In the genomic region with DNA sequence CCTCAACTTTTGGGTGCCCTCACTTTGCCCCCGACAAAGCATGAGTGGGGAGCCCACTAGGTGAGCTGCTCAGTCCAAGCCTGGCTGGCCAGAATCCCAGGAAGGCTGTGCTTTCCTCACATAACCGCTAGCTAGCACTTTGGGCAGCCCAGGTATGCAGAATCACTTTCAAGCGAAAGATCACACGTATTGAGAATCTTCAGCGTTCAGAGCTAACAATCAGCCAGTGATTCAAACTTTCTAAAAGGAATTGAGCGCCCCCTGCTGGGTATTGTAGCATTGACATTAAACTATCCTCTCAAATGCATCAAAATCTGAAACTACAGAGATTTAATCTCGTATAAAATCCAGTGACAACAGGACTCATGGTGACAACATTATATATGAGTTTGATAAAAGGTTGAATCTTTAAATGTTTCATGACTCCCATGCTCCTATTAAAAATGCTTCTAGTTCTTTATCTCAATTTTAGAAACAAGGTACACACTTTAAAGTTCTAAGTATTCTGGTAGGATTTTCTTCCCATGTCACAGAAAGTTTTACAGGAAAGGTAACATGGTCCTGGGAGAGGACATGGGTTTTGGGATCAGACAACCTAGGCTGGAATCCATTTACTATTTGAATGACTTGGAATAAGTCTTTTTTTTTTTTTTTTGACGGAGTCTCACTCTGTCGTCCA, we compare ENCODE assay signal across 8 cellular contexts. TPM values are rescaled to one million over a fixed set of nuclear protein-coding genes. Genes with fewer than 3 reads are reported as not detected.
A peak's percentile ranks its signal among the peaks of the same experiment; 100 is the strongest.
DNase-seq lines count a peak whose midpoint lies in the region; ATAC-seq and TF ChIP-seq lines count a peak whose summit lies in the region.

No MANE protein-coding gene starts in this region.

- peak; percentile 85 for ATAC-seq in CD8-positive, alpha-beta T cell
- ATAC-seq in left lobe of liver (peak; percentile 88), GM18873 (IDR thresholded peaks at IDR 0.05; ENCODE audit: low FRiP score, unreplicated experiment) (no peak)

- no peaks in the 10 kb centered on the region for H3K27me3 Mint-ChIP-seq in CD8-positive, alpha-beta T cell (ENCODE audit: low read depth)

- peaks cover 5% of the 10 kb centered on the region for H3K4me1 Mint-ChIP-seq in CD8-positive, alpha-beta T cell (ENCODE audit: low read depth)

- no peak overlapping the region for H3K27ac ChIP-seq in CD8-positive, alpha-beta T cell (ENCODE audit: low read depth, low read length)

- POLR2A ChIA-PET in CD8-positive, alpha-beta T cell (lab: Charles Lee): interaction anchor here (0.6 to 1.4 kb wide), 4 partner anchors 10 to 274 kb away, joined by 3 read pairs; a partner anchor contains a TSS

- peak; percentile 55 to 85 (median 70) for DNase-seq in CD8-positive, alpha-beta T cell
- DNase-seq in HAP-1 (ENCODE audit: low spot score in 2 of 2) (peak; percentile 79 to 90), NCI-H2196 (lab: John Stamatoyannopoulos, UW; ENCODE audit: unreplicated experiment) (peak; percentile 94), cerebellum (ENCODE audit: low spot score) (peak; percentile 65), left lobe of liver (ENCODE audit: low spot score) (peak; percentile 66)
- peak; percentile 54 for DNase-seq in activated CD4-positive, alpha-beta T cell treated with anti-CD3 and anti-CD28 coated beads for 1 hour
- DNase-seq in stimulated activated CD4-positive, alpha-beta T cell treated with anti-CD3 and anti-CD28 coated beads, Interleukin-4, amount 100 ng/mL, for 48 hours (ENCODE audit: low read depth in 2 of 2): peak; percentile 65 to 83

- H3K4me3 ChIP-seq in CD8-positive, alpha-beta T cell (ENCODE audit: low read depth, low read length): no peak overlapping the region
- no peak overlapping the region for H3K4me3 ChIP-seq in HAP-1

- H3K36me3 ChIP-seq in CD8-positive, alpha-beta T cell (ENCODE audit: insufficient read depth, low read length): peaks cover 36% of the 10 kb centered on the region
- peaks cover 8% of the 10 kb centered on the region for H3K36me3 ChIP-seq in HAP-1 (replicated peaks)

- peak; percentile 83 for TF ChIP-seq CTCF in CD8-positive, alpha-beta T cell (IDR thresholded peaks at IDR 0.05)

- H3K36me3 Mint-ChIP-seq in CD8-positive, alpha-beta T cell: peaks cover 45% of the 10 kb centered on the region

- CTCF ChIA-PET in CD8-positive, alpha-beta T cell (lab: Charles Lee): interaction anchor here (0.7 to 6.4 kb wide), 27 partner anchors 10 to 281 kb away, joined by 3 to 71 read pairs (median 4); a partner anchor contains a TSS

- no peak overlapping the region for H3K4me3 Mint-ChIP-seq in CD8-positive, alpha-beta T cell

- H3K9me3 Mint-ChIP-seq in CD8-positive, alpha-beta T cell: no peaks in the 10 kb centered on the region

- H3K9me3 ChIP-seq in CD8-positive, alpha-beta T cell (ENCODE audit: low read length): no peaks in the 10 kb centered on the region
- H3K9me3 ChIP-seq in HAP-1: no peaks in the 10 kb centered on the region

- H3K27ac Mint-ChIP-seq in CD8-positive, alpha-beta T cell: no peak overlapping the region

- peaks cover 4% of the 10 kb centered on the region for H3K4me1 ChIP-seq in CD8-positive, alpha-beta T cell (ENCODE audit: insufficient read depth, low read length)
- H3K4me1 ChIP-seq in HAP-1: peaks cover 27% of the 10 kb centered on the region

- H3K27me3 ChIP-seq in CD8-positive, alpha-beta T cell (ENCODE audit: insufficient read depth, low read length): no peaks in the 10 kb centered on the region
- no peaks in the 10 kb centered on the region for H3K27me3 ChIP-seq in HAP-1 (ENCODE audit: low read depth)

- intact Hi-C loops in CD8-positive, alpha-beta T cell (cut with DNase I, micrococcal nuclease): loop anchor here (1.0 to 5.0 kb wide), 5 partner anchors 117 to 277 kb away; no protein-coding TSS in a partner anchor

- in situ Hi-C loops in HAP-1 (cut with MboI; ENCODE audit: low sequenced_read_pairs): loop anchor here (5.0 to 10.0 kb wide), 3 partner anchors 167 to 539 kb away; no protein-coding TSS in a partner anchor

RNA-seq across cellular contexts. Expression of a gene that starts 11.8 kb away (rescaled TPM):
- 10 to 100 TPM; 15.5 to 15.9 TPM for total RNA-seq in CD8-positive, alpha-beta T cell
- total RNA-seq in cerebellum (37.3 TPM), left lobe of liver (25.4 TPM)

RNA-seq across cellular contexts. Expression of a gene that starts 11.8 kb away (rescaled TPM):
- total RNA-seq in CD8-positive, alpha-beta T cell: 10 to 100 TPM; 14.6 to 16.9 TPM
- total RNA-seq in cerebellum (26.4 TPM), left lobe of liver (9.6 TPM)
